ENCODE assay signal across 16 cellular contexts in genomic region chr5:172407861-172408260, GRCh38. TPM values are rescaled to one million over a fixed set of nuclear protein-coding genes. Genes with fewer than 3 reads are reported as not detected.
DNase-seq lines count a peak whose midpoint lies in the region; ATAC-seq and TF ChIP-seq lines count a peak whose summit lies in the region.
"Had no signal": no experiment of that assay in that cellular context is flagged by ENCODE, and none has a peak within 500 bp of the region (broad histone marks: within the 10 kb centered on the region; RNA-seq: fewer than 3 reads in every experiment).

No MANE protein-coding gene starts in this region.

- no peak for TF ChIP-seq POLR2A in uterus (IDR thresholded peaks at IDR 0.05)

- DNase-seq in right atrium auricular region (ENCODE audit: low spot score) (no peak), Right ventricle myocardium inferior (ENCODE audit: missing footprints) (no peak), choroid plexus epithelial cell (ENCODE audit: low read depth) (peak; percentile 52), uterus (peak; percentile 75 to 81), NCI-H2029 (lab: John Stamatoyannopoulos, UW) (no peak)
- DNase-seq: 8988T; brain microvascular endothelial cell; DMS153; left colon; MM.1S; NCI-H345; stimulated activated CD4-positive, alpha-beta T cell treated with anti-CD3 and anti-CD28 coated beads, Interleukin-4, amount 100 ng/mL, for 1 hour; stimulated activated naive CD8-positive, alpha-beta T cell treated with anti-CD3 and anti-CD28 coated beads, Interleukin-15, amount 100 ng/mL, for 72 hours had no signal

- no peak for TF ChIP-seq CTCF in right atrium auricular region (IDR thresholded peaks at IDR 0.05)
- TF ChIP-seq CTCF in choroid plexus epithelial cell (conservative IDR thresholded peaks at IDR 0.05; ENCODE audit: low read depth, low read length) = no peak
- no peak for TF ChIP-seq CTCF in uterus (IDR thresholded peaks at IDR 0.05)

- H3K4me1 ChIP-seq in right atrium auricular region (peaks cover 0 to 46% of the 10 kb centered on the region in 2 donors), muscle layer of duodenum (ENCODE audit: control insufficient read depth in 1 of 2, insufficient read depth in 2 of 2, low read length in 2 of 2) (peaks cover 20 to 41% of the 10 kb centered on the region in 2 donors), uterus (peaks cover 12 to 17% of the 10 kb centered on the region in 2 donors)

- H3K27ac ChIP-seq in right atrium auricular region (peak overlapping the region; percentile 25 to 47), muscle layer of duodenum (ENCODE audit: low read length) (peak overlapping the region; percentile 41), uterus (peak overlapping the region; percentile 93 to 95)
- H3K27ac ChIP-seq: brain microvascular endothelial cell had no signal

- H3K27me3 ChIP-seq in right atrium auricular region (no peaks in the 10 kb centered on the region), muscle layer of duodenum (ENCODE audit: low read depth, low read length) (no peaks in the 10 kb centered on the region), uterus (no peaks in the 10 kb centered on the region)
- H3K27me3 ChIP-seq: brain microvascular endothelial cell had no signal

- no peaks in the 10 kb centered on the region for H3K9me3 ChIP-seq in right atrium auricular region
- H3K9me3 ChIP-seq in muscle layer of duodenum (ENCODE audit: control insufficient read depth in 1 of 2, low read length in 2 of 2) = no peaks in the 10 kb centered on the region
- no peaks in the 10 kb centered on the region for H3K9me3 ChIP-seq in uterus

- H3K4me3 ChIP-seq in right atrium auricular region (no peak overlapping the region), choroid plexus epithelial cell (ENCODE audit: low read depth, low read length) (no peak overlapping the region), muscle layer of duodenum (ENCODE audit: low read depth in 1 of 2, low read length in 2 of 2) (no peak overlapping the region), uterus (no peak overlapping the region)

- ATAC-seq in Right ventricle myocardium inferior (no peak), HG03045 (IDR thresholded peaks at IDR 0.05; ENCODE audit: unreplicated experiment) (no peak), GM19351 (IDR thresholded peaks at IDR 0.05; ENCODE audit: unreplicated experiment) (no peak)
- ATAC-seq: left colon; stimulated activated naive CD8-positive, alpha-beta T cell treated with anti-CD3 and anti-CD28 coated beads, Interleukin-15, amount 100 ng/mL, for 72 hours had no signal

- peaks cover 5% of the 10 kb centered on the region for H3K36me3 ChIP-seq in right atrium auricular region
- peaks cover 5 to 11% of the 10 kb centered on the region in 2 donors for H3K36me3 ChIP-seq in muscle layer of duodenum (ENCODE audit: control insufficient read depth in 1 of 2, insufficient read depth in 2 of 2, low read length in 2 of 2)
- H3K36me3 ChIP-seq in uterus = no peaks in the 10 kb centered on the region

- intact Hi-C loops in Right ventricle myocardium inferior (cut with DNase I) (no loop called here), uterus (cut with DNase I; ENCODE audit: low total_unique reads) (no loop called here)

RNA-seq across cellular contexts. Expression of gene SH3PXD2B, which starts 46.5 kb away (rescaled TPM):
- 10 to 100 TPM in 1 of 2 donors, 1 to 10 TPM in 1; 7.2 to 13.9 TPM for total RNA-seq in right atrium auricular region
- 5.4 TPM for total RNA-seq in Right ventricle myocardium inferior
- total RNA-seq in uterus = 10 to 100 TPM; 26.1 to 82.6 (median 31.0) TPM

Comparison
In these comparisons a context has a peak if more than half of its experiments do, and no peak if none do; other contexts are left out.
1. DNase-seq: peak in choroid plexus epithelial cell (single experiment) and uterus (2 of 2); none in right atrium auricular region (single experiment), Right ventricle myocardium inferior (single experiment) and NCI-H2029 (single experiment).
2. H3K27ac ChIP-seq: peak in every context shown above with its lines; median percentile 94 in uterus; 41 in muscle layer of duodenum; 36 in right atrium auricular region.